Comparison of ENCODE assay signal across 1 cellular context in the genomic region with DNA sequence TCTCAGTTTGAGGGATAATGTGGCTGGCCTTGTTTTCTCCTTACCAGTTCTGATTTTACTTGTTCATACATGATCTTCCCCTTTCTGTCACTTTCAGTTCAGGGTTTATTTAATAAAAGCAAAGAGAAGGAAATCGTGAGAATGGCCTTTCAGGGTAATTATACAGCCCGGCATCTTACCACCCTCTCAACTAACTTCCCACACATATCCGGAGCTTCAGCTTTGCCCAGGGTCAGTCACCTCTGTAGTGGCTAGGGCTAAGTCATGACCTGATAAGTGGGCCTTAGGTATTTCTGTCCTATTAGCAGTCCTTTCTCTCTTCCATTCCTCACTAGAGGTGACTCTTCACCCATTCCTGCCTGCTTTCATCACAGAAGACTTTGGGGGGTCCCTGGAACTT.
TF ChIP-seq lines count a peak whose summit lies in the region.

No MANE protein-coding gene starts in this region.

TF ChIP-seq in HepG2, 621 proteins besides CTCF, POLR2A, EP300 and RAD21:
- TF ChIP-seq, protein P1, sequence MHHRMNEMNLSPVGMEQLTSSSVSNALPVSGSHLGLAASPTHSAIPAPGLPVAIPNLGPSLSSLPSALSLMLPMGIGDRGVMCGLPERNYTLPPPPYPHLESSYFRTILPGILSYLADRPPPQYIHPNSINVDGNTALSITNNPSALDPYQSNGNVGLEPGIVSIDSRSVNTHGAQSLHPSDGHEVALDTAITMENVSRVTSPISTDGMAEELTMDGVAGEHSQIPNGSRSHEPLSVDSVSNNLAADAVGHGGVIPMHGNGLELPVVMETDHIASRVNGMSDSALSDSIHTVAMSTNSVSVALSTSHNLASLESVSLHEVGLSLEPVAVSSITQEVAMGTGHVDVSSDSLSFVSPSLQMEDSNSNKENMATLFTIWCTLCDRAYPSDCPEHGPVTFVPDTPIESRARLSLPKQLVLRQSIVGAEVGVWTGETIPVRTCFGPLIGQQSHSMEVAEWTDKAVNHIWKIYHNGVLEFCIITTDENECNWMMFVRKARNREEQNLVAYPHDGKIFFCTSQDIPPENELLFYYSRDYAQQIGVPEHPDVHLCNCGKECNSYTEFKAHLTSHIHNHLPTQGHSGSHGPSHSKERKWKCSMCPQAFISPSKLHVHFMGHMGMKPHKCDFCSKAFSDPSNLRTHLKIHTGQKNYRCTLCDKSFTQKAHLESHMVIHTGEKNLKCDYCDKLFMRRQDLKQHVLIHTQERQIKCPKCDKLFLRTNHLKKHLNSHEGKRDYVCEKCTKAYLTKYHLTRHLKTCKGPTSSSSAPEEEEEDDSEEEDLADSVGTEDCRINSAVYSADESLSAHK (CRISPR knock-in tag; IDR thresholded peaks at IDR 0.05; ENCODE audit: borderline replicate concordance): no peak
- TF ChIP-seq ETV6 (CRISPR knock-in tag; conservative IDR thresholded peaks at IDR 0.05) (no peak), PTBP1 (IDR thresholded peaks at IDR 0.05; ENCODE audit: low read depth, low read length, poor library complexity, severe bottlenecking) (no peak), RFXANK (CRISPR knock-in tag; IDR thresholded peaks at IDR 0.05) (no peak), ZNF607 (CRISPR knock-in tag; IDR thresholded peaks at IDR 0.05; ENCODE audit: borderline replicate concordance) (no peak), HOXA5 (CRISPR knock-in tag; IDR thresholded peaks at IDR 0.05) (no peak), ASH2L (IDR thresholded peaks at IDR 0.05; ENCODE audit: insufficient read length, low read depth, low read length) (no peak), TARDBP (CRISPR knock-in tag; IDR thresholded peaks at IDR 0.05) (no peak), ZNF772 (CRISPR knock-in tag; IDR thresholded peaks at IDR 0.05) (no peak), ZNF343 (CRISPR knock-in tag; IDR thresholded peaks at IDR 0.05) (no peak), PAWR (CRISPR knock-in tag; IDR thresholded peaks at IDR 0.05; ENCODE audit: borderline replicate concordance) (no peak)
- TF ChIP-seq, protein P2, sequence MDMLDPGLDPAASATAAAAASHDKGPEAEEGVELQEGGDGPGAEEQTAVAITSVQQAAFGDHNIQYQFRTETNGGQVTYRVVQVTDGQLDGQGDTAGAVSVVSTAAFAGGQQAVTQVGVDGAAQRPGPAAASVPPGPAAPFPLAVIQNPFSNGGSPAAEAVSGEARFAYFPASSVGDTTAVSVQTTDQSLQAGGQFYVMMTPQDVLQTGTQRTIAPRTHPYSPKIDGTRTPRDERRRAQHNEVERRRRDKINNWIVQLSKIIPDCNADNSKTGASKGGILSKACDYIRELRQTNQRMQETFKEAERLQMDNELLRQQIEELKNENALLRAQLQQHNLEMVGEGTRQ (IDR thresholded peaks at IDR 0.05; ENCODE audit: low read depth, low read length): no peak
- TF ChIP-seq, protein P2 (CRISPR knock-in tag; IDR thresholded peaks at IDR 0.05; ENCODE audit: borderline replicate concordance): no peak
- TF ChIP-seq, protein P3, sequence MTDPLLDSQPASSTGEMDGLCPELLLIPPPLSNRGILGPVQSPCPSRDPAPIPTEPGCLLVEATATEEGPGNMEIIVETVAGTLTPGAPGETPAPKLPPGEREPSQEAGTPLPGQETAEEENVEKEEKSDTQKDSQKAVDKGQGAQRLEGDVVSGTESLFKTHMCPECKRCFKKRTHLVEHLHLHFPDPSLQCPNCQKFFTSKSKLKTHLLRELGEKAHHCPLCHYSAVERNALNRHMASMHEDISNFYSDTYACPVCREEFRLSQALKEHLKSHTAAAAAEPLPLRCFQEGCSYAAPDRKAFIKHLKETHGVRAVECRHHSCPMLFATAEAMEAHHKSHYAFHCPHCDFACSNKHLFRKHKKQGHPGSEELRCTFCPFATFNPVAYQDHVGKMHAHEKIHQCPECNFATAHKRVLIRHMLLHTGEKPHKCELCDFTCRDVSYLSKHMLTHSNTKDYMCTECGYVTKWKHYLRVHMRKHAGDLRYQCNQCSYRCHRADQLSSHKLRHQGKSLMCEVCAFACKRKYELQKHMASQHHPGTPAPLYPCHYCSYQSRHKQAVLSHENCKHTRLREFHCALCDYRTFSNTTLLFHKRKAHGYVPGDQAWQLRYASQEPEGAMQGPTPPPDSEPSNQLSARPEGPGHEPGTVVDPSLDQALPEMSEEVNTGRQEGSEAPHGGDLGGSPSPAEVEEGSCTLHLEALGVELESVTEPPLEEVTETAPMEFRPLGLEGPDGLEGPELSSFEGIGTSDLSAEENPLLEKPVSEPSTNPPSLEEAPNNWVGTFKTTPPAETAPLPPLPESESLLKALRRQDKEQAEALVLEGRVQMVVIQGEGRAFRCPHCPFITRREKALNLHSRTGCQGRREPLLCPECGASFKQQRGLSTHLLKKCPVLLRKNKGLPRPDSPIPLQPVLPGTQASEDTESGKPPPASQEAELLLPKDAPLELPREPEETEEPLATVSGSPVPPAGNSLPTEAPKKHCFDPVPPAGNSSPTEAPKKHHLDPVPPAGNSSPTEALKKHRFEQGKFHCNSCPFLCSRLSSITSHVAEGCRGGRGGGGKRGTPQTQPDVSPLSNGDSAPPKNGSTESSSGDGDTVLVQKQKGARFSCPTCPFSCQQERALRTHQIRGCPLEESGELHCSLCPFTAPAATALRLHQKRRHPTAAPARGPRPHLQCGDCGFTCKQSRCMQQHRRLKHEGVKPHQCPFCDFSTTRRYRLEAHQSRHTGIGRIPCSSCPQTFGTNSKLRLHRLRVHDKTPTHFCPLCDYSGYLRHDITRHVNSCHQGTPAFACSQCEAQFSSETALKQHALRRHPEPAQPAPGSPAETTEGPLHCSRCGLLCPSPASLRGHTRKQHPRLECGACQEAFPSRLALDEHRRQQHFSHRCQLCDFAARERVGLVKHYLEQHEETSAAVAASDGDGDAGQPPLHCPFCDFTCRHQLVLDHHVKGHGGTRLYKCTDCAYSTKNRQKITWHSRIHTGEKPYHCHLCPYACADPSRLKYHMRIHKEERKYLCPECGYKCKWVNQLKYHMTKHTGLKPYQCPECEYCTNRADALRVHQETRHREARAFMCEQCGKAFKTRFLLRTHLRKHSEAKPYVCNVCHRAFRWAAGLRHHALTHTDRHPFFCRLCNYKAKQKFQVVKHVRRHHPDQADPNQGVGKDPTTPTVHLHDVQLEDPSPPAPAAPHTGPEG (CRISPR knock-in tag; IDR thresholded peaks at IDR 0.05): no peak
- TF ChIP-seq, protein P4, sequence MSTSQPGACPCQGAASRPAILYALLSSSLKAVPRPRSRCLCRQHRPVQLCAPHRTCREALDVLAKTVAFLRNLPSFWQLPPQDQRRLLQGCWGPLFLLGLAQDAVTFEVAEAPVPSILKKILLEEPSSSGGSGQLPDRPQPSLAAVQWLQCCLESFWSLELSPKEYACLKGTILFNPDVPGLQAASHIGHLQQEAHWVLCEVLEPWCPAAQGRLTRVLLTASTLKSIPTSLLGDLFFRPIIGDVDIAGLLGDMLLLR (CRISPR knock-in tag; IDR thresholded peaks at IDR 0.05): no peak
- TF ChIP-seq, protein P5, sequence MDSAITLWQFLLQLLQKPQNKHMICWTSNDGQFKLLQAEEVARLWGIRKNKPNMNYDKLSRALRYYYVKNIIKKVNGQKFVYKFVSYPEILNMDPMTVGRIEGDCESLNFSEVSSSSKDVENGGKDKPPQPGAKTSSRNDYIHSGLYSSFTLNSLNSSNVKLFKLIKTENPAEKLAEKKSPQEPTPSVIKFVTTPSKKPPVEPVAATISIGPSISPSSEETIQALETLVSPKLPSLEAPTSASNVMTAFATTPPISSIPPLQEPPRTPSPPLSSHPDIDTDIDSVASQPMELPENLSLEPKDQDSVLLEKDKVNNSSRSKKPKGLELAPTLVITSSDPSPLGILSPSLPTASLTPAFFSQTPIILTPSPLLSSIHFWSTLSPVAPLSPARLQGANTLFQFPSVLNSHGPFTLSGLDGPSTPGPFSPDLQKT (CRISPR knock-in tag; IDR thresholded peaks at IDR 0.05; ENCODE audit: borderline replicate concordance): no peak
